Comparison of ENCODE assay signal across 12 cellular contexts in the genomic region with DNA sequence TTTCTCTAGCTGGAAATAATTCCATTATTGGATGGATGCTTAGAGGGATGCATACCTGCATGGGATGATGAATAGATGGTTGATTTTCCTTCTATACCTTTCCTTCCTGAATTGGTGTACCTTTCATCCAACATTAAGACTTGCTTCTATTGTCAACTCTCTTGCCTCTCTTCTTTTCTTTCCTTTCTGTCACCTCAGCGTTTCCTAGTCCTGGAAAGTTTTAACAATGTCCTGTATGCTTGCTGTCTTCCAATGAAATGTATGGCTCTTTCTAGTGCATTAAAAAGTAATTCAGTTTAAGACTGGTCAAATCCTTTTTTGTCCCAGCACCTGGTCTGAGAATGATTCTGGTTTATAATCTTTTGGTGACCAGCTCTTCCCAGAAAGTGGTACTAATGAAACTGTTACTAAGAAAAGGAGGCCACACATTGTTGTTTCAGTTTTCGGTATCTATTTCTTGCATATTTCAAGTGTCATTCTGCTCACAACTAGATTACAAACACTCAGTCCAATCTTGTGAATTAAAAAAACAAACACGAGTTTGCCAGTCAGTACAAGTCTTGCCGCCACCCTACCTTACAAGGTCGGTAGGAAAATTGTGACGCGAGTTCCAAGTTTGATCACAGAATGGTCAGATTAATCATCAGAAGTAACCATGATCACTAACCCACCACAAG. TPM values are rescaled to one million over a fixed set of nuclear protein-coding genes. Genes with fewer than 3 reads are reported as not detected.
DNase-seq lines count a peak whose midpoint lies in the region; ATAC-seq and TF ChIP-seq lines count a peak whose summit lies in the region.
"Had no signal": no experiment of that assay in that cellular context is flagged by ENCODE, and none has a peak within 500 bp of the region (broad histone marks: within the 10 kb centered on the region; RNA-seq: fewer than 3 reads in every experiment).

No MANE protein-coding gene starts in this region.

- peak overlapping the region; percentile 88 for H3K27ac Mint-ChIP-seq in activated CD4-positive, alpha-beta T cell treated with anti-CD3 and anti-CD28 coated beads for 36 hours

- DNase-seq in activated CD4-positive, alpha-beta T cell treated with anti-CD3 and anti-CD28 coated beads for 36 hours = peak; percentile 68
- no peak for DNase-seq in activated CD4-positive, alpha-beta T cell treated with anti-CD3 and anti-CD28 coated beads for 4 hours
- peak; percentile 65 for DNase-seq in stimulated activated CD4-positive, alpha-beta T cell treated with anti-CD3 and anti-CD28 coated beads, Interleukin-1b, Interleukin-23, amount 100 ng/mL, for 48 hours
- no peak for DNase-seq in D341Med (ENCODE audit: low spot score)
- DNase-seq in PC-3 = no peak
- DNase-seq: 8988T, gastrocnemius medialis, NCI-H226, T-helper 9 cell had no signal

- TF ChIP-seq CTCF in PC-3 (conservative IDR thresholded peaks at IDR 0.05; ENCODE audit: low read depth, low read length) = no peak

- no peaks in the 10 kb centered on the region for H4K20me1 ChIP-seq in PC-3 (ENCODE audit: low read length)

- H3K4me1 ChIP-seq in PC-3 (ENCODE audit: insufficient read depth, low read length) = no peaks in the 10 kb centered on the region
- H3K4me1 ChIP-seq: gastrocnemius medialis had no signal

- H3K27me3 ChIP-seq in PC-3 (ENCODE audit: low read length) = peaks cover 71% of the 10 kb centered on the region
- H3K27me3 ChIP-seq: gastrocnemius medialis had no signal

- peaks cover 31% of the 10 kb centered on the region for H3K4me1 Mint-ChIP-seq in activated CD4-positive, alpha-beta T cell treated with anti-CD3 and anti-CD28 coated beads for 36 hours

- POLR2A ChIA-PET in activated CD4-positive, alpha-beta T cell treated with anti-CD3 and anti-CD28 coated beads for 36 hours (lab: Charles Lee) = interaction anchor here (0.6 kb wide), 1 partner anchor 150 kb away, joined by 3 read pairs; no protein-coding TSS in a partner anchor
- POLR2A ChIA-PET in PC-3 (lab: Charles Lee; ENCODE audit: unreplicated experiment) = no interaction called here

- CTCF ChIA-PET in activated CD4-positive, alpha-beta T cell treated with anti-CD3 and anti-CD28 coated beads for 36 hours (lab: Charles Lee) = interaction anchor here (1.9 to 2.6 kb wide), 2 partner anchors 11 to 58 kb away, joined by 7 to 9 read pairs; no protein-coding TSS in a partner anchor
- CTCF ChIA-PET in PC-3 (lab: Charles Lee) = no interaction called here

- no peak overlapping the region for H3K27ac ChIP-seq in PC-3 (ENCODE audit: low read length)
- H3K27ac ChIP-seq: gastrocnemius medialis had no signal

- no TSS peak for BruUV-seq in PC-3 (replicated peaks; lab: Mats Ljungman, UMichigan)

- no peaks in the 10 kb centered on the region for H3K79me2 ChIP-seq in PC-3 (ENCODE audit: low read length)

- no peaks in the 10 kb centered on the region for H3K36me3 Mint-ChIP-seq in activated CD4-positive, alpha-beta T cell treated with anti-CD3 and anti-CD28 coated beads for 36 hours (ENCODE audit: low read depth)

- no peak overlapping the region for H3K4me3 ChIP-seq in PC-3 (ENCODE audit: low read length)
- H3K4me3 ChIP-seq: gastrocnemius medialis had no signal

- no peak overlapping the region for H3K9ac ChIP-seq in PC-3 (ENCODE audit: low read length)

- peak; percentile 92 for ATAC-seq in activated CD4-positive, alpha-beta T cell treated with anti-CD3 and anti-CD28 coated beads for 36 hours
- peak; percentile 39 for ATAC-seq in GM21576 (IDR thresholded peaks at IDR 0.05; ENCODE audit: unreplicated experiment)
- ATAC-seq in HG03521 (IDR thresholded peaks at IDR 0.05; ENCODE audit: unreplicated experiment) = peak; percentile 42
- ATAC-seq in HG03039 (IDR thresholded peaks at IDR 0.05; ENCODE audit: unreplicated experiment) = no peak
- ATAC-seq in PC-3 = no peak
- ATAC-seq: gastrocnemius medialis had no signal

- intact Hi-C loops in activated CD4-positive, alpha-beta T cell treated with anti-CD3 and anti-CD28 coated beads for 36 hours (cut with DNase I, micrococcal nuclease) = loop anchor here in 1 of 2 experiments (10.0 kb wide), 2 partner anchors 394 to 1276 kb away; partner anchors contain the start of genes PPP2R1B and ZC3H12C
- intact Hi-C loops in PC-3 (cut with micrococcal nuclease) = no loop called here

- H3K9me2 ChIP-seq in PC-3 (replicated peaks; ENCODE audit: low read length) = no peaks in the 10 kb centered on the region

- no peak overlapping the region for H3K4me3 Mint-ChIP-seq in activated CD4-positive, alpha-beta T cell treated with anti-CD3 and anti-CD28 coated beads for 36 hours

- H3K36me3 ChIP-seq in PC-3 (ENCODE audit: low read depth, low read length) = no peaks in the 10 kb centered on the region
- H3K36me3 ChIP-seq: gastrocnemius medialis had no signal

- no peak overlapping the region for H2AFZ ChIP-seq in PC-3 (ENCODE audit: low read length)

- H3K27me3 Mint-ChIP-seq in activated CD4-positive, alpha-beta T cell treated with anti-CD3 and anti-CD28 coated beads for 36 hours = no peaks in the 10 kb centered on the region

- H3K4me2 ChIP-seq in PC-3 (ENCODE audit: low read length) = no peak overlapping the region

- H3F3A ChIP-seq in PC-3 (ENCODE audit: low read length, unreplicated experiment) = no peaks in the 10 kb centered on the region

- no peaks in the 10 kb centered on the region for H3K9me3 Mint-ChIP-seq in activated CD4-positive, alpha-beta T cell treated with anti-CD3 and anti-CD28 coated beads for 36 hours (ENCODE audit: low read depth)

- no peaks in the 10 kb centered on the region for H3K9me3 ChIP-seq in PC-3 (ENCODE audit: low read length)
- H3K9me3 ChIP-seq: gastrocnemius medialis had no signal

RNA-seq across cellular contexts. Expression of gene POU2AF1, which starts 8.0 kb away (rescaled TPM):
- 10 to 100 TPM in 1 of 2 experiments, 1 to 10 TPM in 1; 9.6 to 10.0 TPM for total RNA-seq in activated CD4-positive, alpha-beta T cell treated with anti-CD3 and anti-CD28 coated beads for 36 hours
- not detected in 2 replicates for total RNA-seq in PC-3 (2014; rRNA removed)

Comparison
In these comparisons a context has a peak if more than half of its experiments do, and no peak if none do; other contexts are left out.
1. DNase-seq: peak in activated CD4-positive, alpha-beta T cell treated with anti-CD3 and anti-CD28 coated beads for 36 hours (single experiment) and stimulated activated CD4-positive, alpha-beta T cell treated with anti-CD3 and anti-CD28 coated beads, Interleukin-1b, Interleukin-23, amount 100 ng/mL, for 48 hours (single experiment); none in activated CD4-positive, alpha-beta T cell treated with anti-CD3 and anti-CD28 coated beads for 4 hours (0 of 2), D341Med (single experiment) and PC-3 (single experiment).
2. ATAC-seq: peak in activated CD4-positive, alpha-beta T cell treated with anti-CD3 and anti-CD28 coated beads for 36 hours (single experiment), GM21576 (single experiment) and HG03521 (single experiment); none in HG03039 (single experiment) and PC-3 (single experiment).